Comparison of ENCODE assay signal across 8 cellular contexts in the genomic region with DNA sequence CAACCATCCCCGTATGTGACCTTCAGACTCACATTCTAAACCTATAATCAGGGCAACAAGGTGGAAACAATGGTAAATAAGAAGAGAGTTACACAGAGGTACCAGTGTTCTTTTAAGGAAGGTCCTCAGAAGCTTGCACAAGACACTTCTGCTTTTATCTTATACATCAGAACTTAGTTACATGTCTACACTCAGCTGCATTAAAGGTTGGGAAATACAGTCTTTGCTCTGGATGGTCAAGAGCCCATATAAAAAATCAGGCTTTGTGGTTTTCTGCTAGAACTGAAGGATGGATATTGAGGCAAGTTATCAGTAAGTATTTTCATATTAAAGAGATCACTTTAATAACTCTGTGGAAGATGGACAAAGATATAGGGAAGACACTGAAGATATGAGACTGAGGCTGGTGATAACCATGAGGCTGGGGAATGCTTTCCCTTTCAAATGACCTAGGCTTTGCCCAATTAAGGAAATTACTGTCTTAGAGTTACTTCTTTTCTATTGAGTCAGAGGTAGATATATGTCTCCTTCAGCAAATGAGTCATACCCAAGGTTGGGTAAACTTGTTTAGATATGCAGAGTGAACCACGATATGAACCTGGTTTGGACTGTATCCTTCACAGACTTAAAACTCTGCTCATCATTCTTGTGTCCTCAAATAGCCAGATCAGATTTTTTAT.
DNase-seq lines count a peak whose midpoint lies in the region; ATAC-seq and TF ChIP-seq lines count a peak whose summit lies in the region.

No MANE protein-coding gene starts in this region.

- 0% methylated on average over 2 of the region's 2 CpGs for WGBS in smooth muscle cell (ENCODE audit: low lambda C conversion rate)
- 40 to 43% methylated on average over 1 to 2 of the region's 2 CpGs for WGBS in transverse colon (ENCODE audit: low coverage in 1 of 2), 2 donors

- no peak for DNase-seq in activated CD4-positive, CD25-positive, alpha-beta regulatory T cell (lab: John Stamatoyannopoulos, UW)
- peak; percentile 94 for DNase-seq in RPMI7951 (ENCODE audit: low read depth)
- no peak for DNase-seq in smooth muscle cell (lab: John Stamatoyannopoulos, UW; ENCODE audit: unreplicated experiment)
- no peak for DNase-seq in cortex of kidney (lab: John Stamatoyannopoulos, UW)
- no peak for DNase-seq in GM19240 (ENCODE audit: insufficient read length, low spot score)
- no peak for DNase-seq in transverse colon

- no peak for TF ChIP-seq CTCF in smooth muscle cell (IDR thresholded peaks at IDR 0.05; ENCODE audit: borderline replicate concordance, insufficient read depth, poor library complexity, severe bottlenecking)
- TF ChIP-seq CTCF in transverse colon (IDR thresholded peaks at IDR 0.05), result no peak

- in situ Hi-C loops in transverse colon (cut with MboI; ENCODE audit: low pct_ligation_motif_present in 1 of 4, low pct_unique_long_range_greater_than_20kb in 1 of 4, low sequenced_read_pairs in 3 of 4), result no loop called here

- H3K36me3 ChIP-seq in smooth muscle cell (ENCODE audit: low read depth) (no peaks in the 10 kb centered on the region), transverse colon (no peaks in the 10 kb centered on the region)

- peak overlapping the region; percentile 94 for H3K27ac ChIP-seq in smooth muscle cell (ENCODE audit: low read depth)
- H3K27ac ChIP-seq in transverse colon, result peak overlapping the region in 2 of 4 donors; percentile 11 to 41

- no peaks in the 10 kb centered on the region for H4K20me1 ChIP-seq in smooth muscle cell (ENCODE audit: low read depth)

- H3K9ac ChIP-seq in smooth muscle cell (ENCODE audit: low read depth), result no peak overlapping the region

- no peaks in the 10 kb centered on the region for H3K79me2 ChIP-seq in smooth muscle cell (ENCODE audit: low read depth)

- no peak overlapping the region for H2AFZ ChIP-seq in smooth muscle cell (ENCODE audit: low read depth)

- no peak for TF ChIP-seq EP300 in transverse colon (IDR thresholded peaks at IDR 0.05; ENCODE audit: low read depth)

- peak; percentile 42 to 54 for ATAC-seq in activated CD4-positive, CD25-positive, alpha-beta regulatory T cell treated with anti-CD3 and anti-CD28 coated beads, Interleukin-2, amount 50 U/mL, for 24 hours
- ATAC-seq in HG02884 (IDR thresholded peaks at IDR 0.05; ENCODE audit: unreplicated experiment), result peak; percentile 47

- H3K9me3 ChIP-seq in smooth muscle cell (replicated peaks; ENCODE audit: low read depth) (no peaks in the 10 kb centered on the region), transverse colon (no peaks in the 10 kb centered on the region)

- intact Hi-C loops in transverse colon (cut with DNase I; ENCODE audit: low total_unique reads), result no loop called here

- H3K4me2 ChIP-seq in smooth muscle cell, result peak overlapping the region; percentile 75

- no peak for TF ChIP-seq POLR2A in transverse colon (IDR thresholded peaks at IDR 0.05)

- H3K27me3 ChIP-seq in smooth muscle cell (ENCODE audit: low read depth), result no peaks in the 10 kb centered on the region
- H3K27me3 ChIP-seq in transverse colon, result no peaks in the 10 kb centered on the region

- no peak overlapping the region for H3K4me3 ChIP-seq in smooth muscle cell
- no peak overlapping the region for H3K4me3 ChIP-seq in transverse colon

- H3K4me1 ChIP-seq in smooth muscle cell (ENCODE audit: low read depth), result peaks cover 33% of the 10 kb centered on the region
- H3K4me1 ChIP-seq in transverse colon, result peaks cover 0 to 9% (median 0%) of the 10 kb centered on the region in 4 donors

- peaks cover 40% of the 10 kb centered on the region for H3F3A ChIP-seq in smooth muscle cell (ENCODE audit: low read depth)
